ENCODE assay signal across 29 cellular contexts in the genomic region with DNA sequence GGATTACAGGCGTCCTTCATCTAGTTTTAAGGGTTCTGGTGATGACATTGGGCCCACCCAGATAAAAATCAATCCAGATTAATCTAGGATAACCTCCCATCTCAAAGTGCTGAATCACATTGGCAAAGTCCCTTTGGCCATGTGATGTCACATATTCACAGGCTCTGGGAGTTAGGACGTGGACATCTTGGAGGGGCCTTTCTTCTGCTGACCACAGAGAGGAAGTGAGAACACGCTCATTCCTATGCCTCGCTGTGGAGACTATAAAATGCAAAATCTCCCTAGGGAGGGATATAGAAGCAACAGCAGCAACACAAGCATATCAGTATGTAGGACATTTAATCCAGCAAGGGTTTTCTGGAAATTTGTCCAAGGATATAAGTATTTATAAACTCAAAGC.
DNase-seq lines count a peak whose midpoint lies in the region; ATAC-seq, FAIRE-seq and TF ChIP-seq lines count a peak whose summit lies in the region.
"Had no signal": no experiment of that assay in that cellular context is flagged by ENCODE, and none has a peak within 500 bp of the region (broad histone marks: within the 10 kb centered on the region; RNA-seq: fewer than 3 reads in every experiment).

No MANE protein-coding gene starts in this region.

- TF ChIP-seq RAD21 in GM12878 (IDR thresholded peaks at IDR 0.05; ENCODE audit: insufficient read depth, low read depth, low read length) = no peak

- H3K27me3 ChIP-seq in GM12878 (replicated peaks in 1 of 2; ENCODE audit: control insufficient read depth in 2 of 2, insufficient read depth in 2 of 2, low read length in 1 of 2) (no peaks in the 10 kb centered on the region), upper lobe of right lung (no peaks in the 10 kb centered on the region), upper lobe of left lung (no peaks in the 10 kb centered on the region)
- H3K27me3 ChIP-seq: Peyer's patch had no signal

- CTCF ChIA-PET in GM12878 (lab: Yijun Ruan, JAX) = no interaction called here
- CTCF ChIA-PET in RWPE1 (lab: Yijun Ruan, JAX) = no interaction called here

- no peak for FAIRE-seq in GM12878 (lab: Jason Lieb, UNC)
- FAIRE-seq: A549, HepG2, K562 had no signal

- in situ Hi-C loops in GM12878 (cut with MboI) = no loop called here

- POLR2A ChIA-PET in GM12878 (lab: Charles Lee) (no interaction called here), RWPE1 (lab: Yijun Ruan, JAX; ENCODE audit: low non-redundant PET) (no interaction called here)

- H3K27ac ChIP-seq in GM12878 (ENCODE audit: control insufficient read depth, insufficient read depth) (no peak overlapping the region), upper lobe of right lung (no peak overlapping the region), RWPE1 (no peak overlapping the region), upper lobe of left lung (no peak overlapping the region)
- H3K27ac ChIP-seq: A549, Peyer's patch had no signal

- no peak overlapping the region for H2AFZ ChIP-seq in GM12878 (ENCODE audit: control insufficient read depth, low read depth, low read length)

- no TSS peak for BruUV-seq in GM12878 (replicated peaks; lab: Mats Ljungman, UMichigan)

- RAD21 ChIA-PET in GM12878 (lab: Charles Lee; ENCODE audit: unreplicated experiment) = no interaction called here

- TF ChIP-seq EP300 in GM12878 (IDR thresholded peaks at IDR 0.05; ENCODE audit: borderline replicate concordance in 1 of 2, control insufficient read depth in 1 of 2, low read depth in 2 of 2, low read length in 2 of 2) = no peak
- no peak for TF ChIP-seq EP300 in upper lobe of left lung (IDR thresholded peaks at IDR 0.05)

- SMC1A ChIA-PET in GM12878 (lab: Charles Lee; ENCODE audit: uncharacterized antibody, unreplicated experiment) = no interaction called here

- peak; percentile 22 for DNase-seq in ELR (ENCODE audit: low read depth)
- peak; percentile 79 for DNase-seq in MV-4-11 (lab: John Stamatoyannopoulos, UW)
- DNase-seq in GM12878 (ENCODE audit: low read depth, low spot score) = no peak
- DNase-seq in upper lobe of right lung = no peak
- no peak for DNase-seq in RWPE1 (ENCODE audit: low spot score)
- no peak for DNase-seq in activated CD4-positive, alpha-beta T cell treated with anti-CD3 and anti-CD28 coated beads, Interleukin-2, amount 50 U/mL, for 1 hour
- DNase-seq in upper lobe of left lung = no peak
- DNase-seq: AML-193; C1 segment of cervical spinal cord; CD8-positive, alpha-beta T cell; DMS79 treated with DMSO at 0.1 percent for 48 hours; GOT3; HCEC 1CT; Kasumi-1; NCI-H1092; NCI-H1417 treated with DMSO at 0.1 percent for 48 hours; NCI-H1694 treated with DMSO at 0.1 percent for 48 hours; NCI-H2081; NCI-H2227 treated with DMSO at 0.1 percent for 48 hours; NCI-H510A; NCI-H69; OCI-M1; Peyer's patch; SIG-M5; SK-N-SH; SW 1271 had no signal

- ATAC-seq in GM12878 (no peak), upper lobe of right lung (peak; percentile 73), upper lobe of left lung (ENCODE audit: low FRiP score in 2 of 2) (no peak)
- ATAC-seq: A549; CD8-positive, alpha-beta T cell; HepG2; K562 had no signal

- no peaks in the 10 kb centered on the region for H4K20me1 ChIP-seq in GM12878 (ENCODE audit: control insufficient read depth, insufficient read depth)

- H3K4me2 ChIP-seq in GM12878 (ENCODE audit: control insufficient read depth, insufficient read depth) = no peak overlapping the region
- H3K4me2 ChIP-seq: A549, SK-N-SH had no signal

- no peaks in the 10 kb centered on the region for H3K36me3 ChIP-seq in GM12878 (ENCODE audit: control insufficient read depth in 2 of 2, insufficient read depth in 2 of 2, low read length in 1 of 2)
- no peaks in the 10 kb centered on the region for H3K36me3 ChIP-seq in upper lobe of right lung
- H3K36me3 ChIP-seq in upper lobe of left lung = no peaks in the 10 kb centered on the region
- H3K36me3 ChIP-seq: Peyer's patch had no signal

- no peaks in the 10 kb centered on the region for H3K79me2 ChIP-seq in GM12878 (ENCODE audit: control insufficient read depth, insufficient read depth, low read length)

- TF ChIP-seq CTCF in GM12878 (IDR thresholded peaks at IDR 0.05 in 2 of 3, conservative IDR thresholded peaks at IDR 0.05 in 1 of 3; ENCODE audit: control insufficient read depth in 2 of 3, extremely low read depth in 1 of 3, insufficient read depth in 1 of 3, low read depth in 3 of 3, low read length in 3 of 3) (no peak), upper lobe of right lung (IDR thresholded peaks at IDR 0.05) (no peak), RWPE1 (conservative IDR thresholded peaks at IDR 0.05; ENCODE audit: low read depth) (no peak), upper lobe of left lung (IDR thresholded peaks at IDR 0.05) (no peak)

- H3K9ac ChIP-seq in GM12878 (ENCODE audit: control insufficient read depth, insufficient read depth, low read length) = no peak overlapping the region
- H3K9ac ChIP-seq: SK-N-SH had no signal

- WGBS in GM12878 (ENCODE audit: insufficient coverage, insufficient replicate concordance, low lambda C conversion rate, missing lambda C conversion rate) = 9% methylated on average over 4 of the region's 4 CpGs
- WGBS in upper lobe of left lung, 2 donors = 69 to 87% methylated on average over 4 of the region's 4 CpGs

- TF ChIP-seq POLR2A in GM12878 (IDR thresholded peaks at IDR 0.05; ENCODE audit: low read depth, low read length) (no peak), upper lobe of left lung (IDR thresholded peaks at IDR 0.05) (no peak)

- H3K4me3 ChIP-seq in GM12878 (no peak overlapping the region), upper lobe of right lung (no peak overlapping the region), upper lobe of left lung (no peak overlapping the region)
- H3K4me3 ChIP-seq: A549, K562, Peyer's patch had no signal

- intact Hi-C loops in GM12878 (cut with micrococcal nuclease; ENCODE audit: unreplicated experiment) (no loop called here), upper lobe of right lung (cut with DNase I) (no loop called here)

- H3K4me1 ChIP-seq in GM12878 (ENCODE audit: control insufficient read depth, insufficient read depth, low read length) (no peaks in the 10 kb centered on the region), upper lobe of right lung (peaks cover 4% of the 10 kb centered on the region), upper lobe of left lung (no peaks in the 10 kb centered on the region)
- H3K4me1 ChIP-seq: A549, Peyer's patch had no signal

- H3K9me3 ChIP-seq in GM12878 (replicated peaks; ENCODE audit: control insufficient read depth, insufficient read depth, low read length) (no peaks in the 10 kb centered on the region; the same call in 1 of the 3 replicates), upper lobe of right lung (no peaks in the 10 kb centered on the region), upper lobe of left lung (peaks cover 0 to 4% (median 1%) of the 10 kb centered on the region in 4 donors)
- H3K9me3 ChIP-seq: A549, SK-N-SH had no signal

TF ChIP-seq in GM12878, 131 proteins besides CTCF, POLR2A, EP300 and RAD21:
- no peak for TF ChIP-seq RUNX3 (IDR thresholded peaks at IDR 0.05; ENCODE audit: low read length)
- TF ChIP-seq SPI1 (IDR thresholded peaks at IDR 0.05; ENCODE audit: borderline replicate concordance, insufficient read depth, low read depth, low read length) = peak; percentile 31; the same call in 1 of the 2 replicates
- no peak for TF ChIP-seq BCL11A (IDR thresholded peaks at IDR 0.05; ENCODE audit: low read depth, low read length)
- no peak for TF ChIP-seq NFYA (IDR thresholded peaks at IDR 0.05; ENCODE audit: borderline replicate concordance, low read depth, low read length)
- TF ChIP-seq, protein P1, sequence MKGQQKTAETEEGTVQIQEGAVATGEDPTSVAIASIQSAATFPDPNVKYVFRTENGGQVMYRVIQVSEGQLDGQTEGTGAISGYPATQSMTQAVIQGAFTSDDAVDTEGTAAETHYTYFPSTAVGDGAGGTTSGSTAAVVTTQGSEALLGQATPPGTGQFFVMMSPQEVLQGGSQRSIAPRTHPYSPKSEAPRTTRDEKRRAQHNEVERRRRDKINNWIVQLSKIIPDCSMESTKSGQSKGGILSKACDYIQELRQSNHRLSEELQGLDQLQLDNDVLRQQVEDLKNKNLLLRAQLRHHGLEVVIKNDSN (IDR thresholded peaks at IDR 0.05; ENCODE audit: borderline replicate concordance, extremely low read length, insufficient read depth, low read depth, low read length) = no peak
- no peak for TF ChIP-seq YY1 (IDR thresholded peaks at IDR 0.05; ENCODE audit: low read depth, low read length)
- no peak for TF ChIP-seq YBX1 (IDR thresholded peaks at IDR 0.05)
- TF ChIP-seq, protein P2, sequence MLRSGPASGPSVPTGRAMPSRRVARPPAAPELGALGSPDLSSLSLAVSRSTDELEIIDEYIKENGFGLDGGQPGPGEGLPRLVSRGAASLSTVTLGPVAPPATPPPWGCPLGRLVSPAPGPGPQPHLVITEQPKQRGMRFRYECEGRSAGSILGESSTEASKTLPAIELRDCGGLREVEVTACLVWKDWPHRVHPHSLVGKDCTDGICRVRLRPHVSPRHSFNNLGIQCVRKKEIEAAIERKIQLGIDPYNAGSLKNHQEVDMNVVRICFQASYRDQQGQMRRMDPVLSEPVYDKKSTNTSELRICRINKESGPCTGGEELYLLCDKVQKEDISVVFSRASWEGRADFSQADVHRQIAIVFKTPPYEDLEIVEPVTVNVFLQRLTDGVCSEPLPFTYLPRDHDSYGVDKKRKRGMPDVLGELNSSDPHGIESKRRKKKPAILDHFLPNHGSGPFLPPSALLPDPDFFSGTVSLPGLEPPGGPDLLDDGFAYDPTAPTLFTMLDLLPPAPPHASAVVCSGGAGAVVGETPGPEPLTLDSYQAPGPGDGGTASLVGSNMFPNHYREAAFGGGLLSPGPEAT (IDR thresholded peaks at IDR 0.05; ENCODE audit: low read depth) = no peak
- TF ChIP-seq TCF7 (IDR thresholded peaks at IDR 0.05; ENCODE audit: borderline replicate concordance) = no peak

Comparison
In these comparisons a context has a peak if more than half of its experiments do, and no peak if none do; other contexts are left out.
1. DNase-seq: peak in ELR (single experiment) and MV-4-11 (single experiment); none in GM12878 (single experiment), upper lobe of right lung (single experiment), RWPE1 (single experiment), activated CD4-positive, alpha-beta T cell treated with anti-CD3 and anti-CD28 coated beads, Interleukin-2, amount 50 U/mL, for 1 hour (single experiment) and upper lobe of left lung (0 of 2).